In the genomic region with DNA sequence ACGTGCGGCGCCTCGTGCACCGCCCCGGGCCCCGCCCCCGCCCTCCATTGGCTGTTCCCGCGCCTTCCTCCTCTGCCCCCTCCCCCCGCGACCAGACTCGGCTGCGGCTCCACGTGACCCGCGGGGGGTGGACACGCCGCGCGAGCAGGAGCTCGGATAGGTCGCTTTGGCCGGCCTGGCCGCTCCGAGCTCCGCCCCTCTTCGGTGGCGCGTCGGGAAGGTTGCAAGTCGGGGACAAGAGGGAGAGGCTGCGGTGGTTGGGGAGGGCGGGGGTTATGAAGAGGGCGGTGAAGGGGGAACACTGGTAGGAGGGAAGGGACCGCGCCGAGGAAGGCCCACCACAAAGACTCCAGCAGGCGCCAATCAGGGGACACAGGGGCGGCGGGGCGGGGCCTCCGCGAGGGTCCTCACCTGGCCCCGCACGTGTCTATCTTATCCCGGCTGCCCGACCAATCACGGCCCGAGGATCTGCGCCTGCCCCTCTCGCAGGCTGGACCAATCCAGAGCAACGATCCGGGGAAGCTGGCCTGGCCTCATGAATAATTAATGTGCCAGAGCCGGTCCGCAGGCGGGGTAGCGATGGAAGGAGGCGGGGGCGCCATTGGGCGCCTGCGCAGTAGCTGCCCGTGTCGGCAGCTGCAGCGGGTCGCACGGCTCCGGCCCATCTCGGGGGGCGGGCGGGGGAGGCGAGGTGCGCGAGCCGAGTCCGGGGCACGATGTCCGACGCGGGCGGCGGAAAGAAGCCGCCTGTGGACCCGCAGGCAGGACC, we compare ENCODE assay signal across 8 cellular contexts. TPM values are rescaled to one million over a fixed set of nuclear protein-coding genes. Genes with fewer than 3 reads are reported as not detected.
DNase-seq lines count a peak whose midpoint lies in the region; ATAC-seq, FAIRE-seq and TF ChIP-seq lines count a peak whose summit lies in the region.

A gene with protein sequence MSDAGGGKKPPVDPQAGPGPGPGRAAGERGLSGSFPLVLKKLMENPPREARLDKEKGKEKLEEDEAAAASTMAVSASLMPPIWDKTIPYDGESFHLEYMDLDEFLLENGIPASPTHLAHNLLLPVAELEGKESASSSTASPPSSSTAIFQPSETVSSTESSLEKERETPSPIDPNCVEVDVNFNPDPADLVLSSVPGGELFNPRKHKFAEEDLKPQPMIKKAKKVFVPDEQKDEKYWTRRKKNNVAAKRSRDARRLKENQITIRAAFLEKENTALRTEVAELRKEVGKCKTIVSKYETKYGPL (plus strand): TSS at position 614 of the 769 bp plus-strand sequence. CDS start 103 bp downstream, at position 717.

- TF ChIP-seq CTCF in BE2C (IDR thresholded peaks at IDR 0.05; ENCODE audit: low read depth, low read length) = no peak

- H3K27me3 ChIP-seq in BE2C = no peaks in the 10 kb centered on the region

- peak within 1 kb of the TSS; percentile 77 for H3K4me3 ChIP-seq in BE2C (ENCODE audit: low read depth, low read length)

- no peaks in the 10 kb centered on the region for H3K9me3 ChIP-seq in BE2C

- ATAC-seq in GM19324 (IDR thresholded peaks at IDR 0.05; ENCODE audit: low FRiP score, unreplicated experiment) = peak; percentile 91
- ATAC-seq in HG03460 (IDR thresholded peaks at IDR 0.05; ENCODE audit: unreplicated experiment) = peak; percentile 79

- peaks cover 17% of the 10 kb centered on the region for H3K4me1 ChIP-seq in BE2C

- H3K36me3 ChIP-seq in BE2C = no peaks in the 10 kb centered on the region; the same call in 1 of the 2 replicates

- FAIRE-seq in colon (lab: Jason Lieb, UNC) = peak; percentile 5

- DNase-seq in BE2C (peak; percentile 100), NCI-H524 treated with DMSO at 0.1 percent for 48 hours (lab: John Stamatoyannopoulos, UW) (peak; percentile 98), kidney glomerular epithelial cell (lab: John Stamatoyannopoulos, UW) (peak; percentile 99)
- peak; percentile 98 for DNase-seq in activated CD4-positive, alpha-beta T cell treated with anti-CD3 and anti-CD28 coated beads for 48 hours
- DNase-seq in stimulated activated CD4-positive, alpha-beta T cell treated with anti-CD3 and anti-CD28 coated beads, Interleukin-15, amount 100 ng/mL, for 48 hours (ENCODE audit: low read depth in 2 of 2) = peak; percentile 97 to 98

RNA-seq across cellular contexts. Expression of the gene that starts here (rescaled TPM):
- 3.7 TPM for polyA plus RNA-seq in BE2C (2012; ENCODE audit: insufficient read depth, insufficient read length, low read depth)

Comparison
In these comparisons a context has a peak if more than half of its experiments do, and no peak if none do; other contexts are left out.
1. Peak in every context shown above with its lines: DNase-seq, ATAC-seq and H3K4me3 ChIP-seq.